In the genomic region with DNA sequence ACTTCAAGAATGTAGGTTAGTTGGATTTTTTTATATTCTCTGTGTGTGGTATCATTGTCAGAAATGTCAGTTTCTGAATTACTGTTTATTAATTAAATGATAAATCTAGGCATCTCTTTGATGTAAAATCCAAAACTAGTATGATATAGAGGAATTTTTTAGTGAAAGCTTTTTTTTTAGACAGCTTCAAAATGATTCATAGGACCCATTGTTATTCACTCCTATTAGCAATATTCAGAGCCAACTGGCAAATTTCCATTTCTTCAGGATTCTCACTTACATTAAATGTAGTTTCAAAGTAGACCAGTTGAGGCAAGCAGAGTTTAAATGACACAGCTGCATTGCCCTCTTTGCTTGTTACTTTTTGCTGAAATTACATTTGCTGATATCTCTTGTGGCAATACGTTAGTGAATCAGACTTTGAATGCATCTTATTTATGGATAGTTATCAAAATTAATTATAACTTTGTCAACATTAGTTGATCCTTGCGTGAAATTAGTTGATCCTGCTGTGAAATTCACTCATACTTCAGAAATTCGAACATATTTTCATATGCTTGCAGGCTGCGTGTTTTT, we compare ENCODE assay signal across 3 cellular contexts.
A peak's percentile ranks its signal among the peaks of the same experiment; 100 is the strongest.
TF ChIP-seq lines count a peak whose summit lies in the region.

No MANE protein-coding gene starts in this region.

TF ChIP-seq in GM23338, 12 proteins besides CTCF, POLR2A, EP300 and RAD21:
- no peak for TF ChIP-seq ZNF462 (CRISPR knock-in tag; IDR thresholded peaks at IDR 0.05)
- TF ChIP-seq ZNF331 (CRISPR knock-in tag; IDR thresholded peaks at IDR 0.05; ENCODE audit: low read depth) = no peak

TF ChIP-seq in SK-N-SH, 30 proteins besides CTCF, POLR2A, EP300 and RAD21:
- TF ChIP-seq JUND (IDR thresholded peaks at IDR 0.05) (no peak), SMC3 (IDR thresholded peaks at IDR 0.05; ENCODE audit: low read depth, low read length) (no peak), TAF1 (IDR thresholded peaks at IDR 0.05; ENCODE audit: borderline replicate concordance, low read depth, low read length) (no peak), SIN3A (IDR thresholded peaks at IDR 0.05; ENCODE audit: borderline replicate concordance, low read depth, low read length) (no peak), MEF2A (IDR thresholded peaks at IDR 0.05; ENCODE audit: borderline replicate concordance, low read depth) (no peak), ELF1 (IDR thresholded peaks at IDR 0.05) (no peak), REST (IDR thresholded peaks at IDR 0.05; ENCODE audit: low read depth, low read length) (no peak), FOXJ3 (CRISPR knock-in tag; IDR thresholded peaks at IDR 0.05) (no peak), FOXM1 (IDR thresholded peaks at IDR 0.05; ENCODE audit: low read depth) (no peak), GATA2 (CRISPR knock-in tag; IDR thresholded peaks at IDR 0.05) (no peak), FOSL2 (IDR thresholded peaks at IDR 0.05; ENCODE audit: borderline replicate concordance, low read depth) (no peak), MXI1 (IDR thresholded peaks at IDR 0.05; ENCODE audit: low read depth, low read length) (no peak), CHD2 (IDR thresholded peaks at IDR 0.05; ENCODE audit: low read length, partially characterized antibody) (no peak), NFIC (IDR thresholded peaks at IDR 0.05; ENCODE audit: borderline replicate concordance) (peak; percentile 42; the same call in 1 of the 2 replicates), USF2 (IDR thresholded peaks at IDR 0.05; ENCODE audit: borderline replicate concordance, low read depth, low read length) (no peak)
- TF ChIP-seq, protein P1, sequence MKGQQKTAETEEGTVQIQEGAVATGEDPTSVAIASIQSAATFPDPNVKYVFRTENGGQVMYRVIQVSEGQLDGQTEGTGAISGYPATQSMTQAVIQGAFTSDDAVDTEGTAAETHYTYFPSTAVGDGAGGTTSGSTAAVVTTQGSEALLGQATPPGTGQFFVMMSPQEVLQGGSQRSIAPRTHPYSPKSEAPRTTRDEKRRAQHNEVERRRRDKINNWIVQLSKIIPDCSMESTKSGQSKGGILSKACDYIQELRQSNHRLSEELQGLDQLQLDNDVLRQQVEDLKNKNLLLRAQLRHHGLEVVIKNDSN (IDR thresholded peaks at IDR 0.05; ENCODE audit: borderline replicate concordance, low read depth) = no peak
- TF ChIP-seq, protein P2, sequence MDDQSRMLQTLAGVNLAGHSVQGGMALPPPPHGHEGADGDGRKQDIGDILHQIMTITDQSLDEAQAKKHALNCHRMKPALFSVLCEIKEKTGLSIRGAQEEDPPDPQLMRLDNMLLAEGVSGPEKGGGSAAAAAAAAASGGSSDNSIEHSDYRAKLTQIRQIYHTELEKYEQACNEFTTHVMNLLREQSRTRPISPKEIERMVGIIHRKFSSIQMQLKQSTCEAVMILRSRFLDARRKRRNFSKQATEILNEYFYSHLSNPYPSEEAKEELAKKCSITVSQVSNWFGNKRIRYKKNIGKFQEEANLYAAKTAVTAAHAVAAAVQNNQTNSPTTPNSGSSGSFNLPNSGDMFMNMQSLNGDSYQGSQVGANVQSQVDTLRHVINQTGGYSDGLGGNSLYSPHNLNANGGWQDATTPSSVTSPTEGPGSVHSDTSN (IDR thresholded peaks at IDR 0.05) = peak; percentile 31; the same call in 1 of the 2 replicates
- TF ChIP-seq, protein P3, sequence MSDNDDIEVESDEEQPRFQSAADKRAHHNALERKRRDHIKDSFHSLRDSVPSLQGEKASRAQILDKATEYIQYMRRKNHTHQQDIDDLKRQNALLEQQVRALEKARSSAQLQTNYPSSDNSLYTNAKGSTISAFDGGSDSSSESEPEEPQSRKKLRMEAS (IDR thresholded peaks at IDR 0.05; ENCODE audit: low read depth) = no peak

TF ChIP-seq in endothelial cell of umbilical vein, 7 proteins besides CTCF, POLR2A, EP300 and RAD21:
- no peak for TF ChIP-seq POLR2AphosphoS5 (IDR thresholded peaks at IDR 0.05; ENCODE audit: insufficient read depth, low read depth, low read length)
- TF ChIP-seq MYC (IDR thresholded peaks at IDR 0.05; ENCODE audit: low read depth, low read length) = no peak
- TF ChIP-seq FOS (IDR thresholded peaks at IDR 0.05; ENCODE audit: borderline replicate concordance, insufficient read depth, low read length) = peak; percentile 32
- TF ChIP-seq, protein P3 (IDR thresholded peaks at IDR 0.05; ENCODE audit: insufficient read depth, insufficient read length) = no peak
- no peak for TF ChIP-seq JUN (IDR thresholded peaks at IDR 0.05; ENCODE audit: borderline replicate concordance, insufficient read depth, insufficient read length, low read depth)
- TF ChIP-seq EZH2 (IDR thresholded peaks at IDR 0.05; ENCODE audit: borderline replicate concordance, low read depth, low read length, severe bottlenecking) = no peak
- TF ChIP-seq GATA2 (IDR thresholded peaks at IDR 0.05; ENCODE audit: insufficient read depth, insufficient read length, low read depth, low read length) = no peak
